ENCODE assay signal across 2 cellular contexts in genomic region chr7:139374246-139374645, GRCh38.
TF ChIP-seq lines count a peak whose summit lies in the region.

No MANE protein-coding gene starts in this region.

TF ChIP-seq in GM23338, 12 proteins besides CTCF, POLR2A, EP300 and RAD21 (continued from another document):
- TF ChIP-seq REST (IDR thresholded peaks at IDR 0.05; ENCODE audit: unreplicated experiment) (no peak), ETS1 (IDR thresholded peaks at IDR 0.05) (no peak), ZNF462 (CRISPR knock-in tag; IDR thresholded peaks at IDR 0.05) (no peak)

TF ChIP-seq in WTC11, 78 proteins besides CTCF, POLR2A, EP300 and RAD21 (continued from another document):
- TF ChIP-seq AR (CRISPR knock-in tag; IDR thresholded peaks at IDR 0.05) (no peak), PRDM15 (CRISPR knock-in tag; IDR thresholded peaks at IDR 0.05) (no peak), ATF1 (CRISPR knock-in tag; IDR thresholded peaks at IDR 0.05) (no peak), ZNF671 (CRISPR knock-in tag; IDR thresholded peaks at IDR 0.05) (no peak), GRHL2 (CRISPR knock-in tag; IDR thresholded peaks at IDR 0.05; ENCODE audit: insufficient replicate concordance, severe bottlenecking) (no peak)
